8 cellular contexts compared by ENCODE assay signal in the genomic region with DNA sequence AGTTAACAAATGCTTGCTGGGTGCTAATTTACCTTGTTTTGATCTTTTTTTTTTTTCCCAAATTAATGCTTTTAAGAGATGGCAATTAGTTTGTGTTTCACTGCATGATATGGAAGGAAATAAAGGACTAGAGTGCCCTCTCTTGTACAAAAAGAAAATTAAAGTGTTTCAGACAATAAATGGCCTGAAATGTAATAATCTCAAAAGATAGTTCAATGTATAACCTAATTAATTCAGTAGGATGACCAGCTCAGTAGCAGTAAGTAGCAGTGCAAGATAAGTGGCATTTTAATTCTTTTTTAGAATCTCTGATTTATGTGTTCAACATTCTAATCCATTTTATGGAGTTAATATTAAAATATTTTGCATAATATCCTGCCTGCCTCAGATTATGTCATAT. TPM values are rescaled to one million over a fixed set of nuclear protein-coding genes. Genes with fewer than 3 reads are reported as not detected.
DNase-seq lines count a peak whose midpoint lies in the region; ATAC-seq, FAIRE-seq and TF ChIP-seq lines count a peak whose summit lies in the region.

No MANE protein-coding gene starts in this region.

- no peaks in the 10 kb centered on the region for H3K36me3 ChIP-seq in CD4-positive, CD25-positive, alpha-beta regulatory T cell (ENCODE audit: control insufficient read depth, insufficient read depth, low read length)
- no peaks in the 10 kb centered on the region for H3K36me3 ChIP-seq in Karpas-422 (ENCODE audit: insufficient read depth, low read length)

- TF ChIP-seq POLR2A in GM12891 (IDR thresholded peaks at IDR 0.05; ENCODE audit: low read depth, low read length): no peak

- H3K4me1 Mint-ChIP-seq in CD4-positive, CD25-positive, alpha-beta regulatory T cell: peaks cover 9 to 13% (median 13%) of the 10 kb centered on the region in 4 donors
- H3K4me1 Mint-ChIP-seq in activated CD8-positive, alpha-beta T cell treated with anti-CD3 and anti-CD28 coated beads for 36 hours (ENCODE audit: low read depth): peaks cover 15% of the 10 kb centered on the region

- H3K9me3 Mint-ChIP-seq in CD4-positive, CD25-positive, alpha-beta regulatory T cell: no peaks in the 10 kb centered on the region
- H3K9me3 Mint-ChIP-seq in activated CD8-positive, alpha-beta T cell treated with anti-CD3 and anti-CD28 coated beads for 36 hours: no peaks in the 10 kb centered on the region

- no peaks in the 10 kb centered on the region for H3K9me3 ChIP-seq in CD4-positive, CD25-positive, alpha-beta regulatory T cell (ENCODE audit: control insufficient read depth in 2 of 2, low read length in 2 of 2)
- no peaks in the 10 kb centered on the region for H3K9me3 ChIP-seq in Karpas-422 (ENCODE audit: low read length)

- H3K36me3 Mint-ChIP-seq in CD4-positive, CD25-positive, alpha-beta regulatory T cell: peaks cover 10% of the 10 kb centered on the region
- H3K36me3 Mint-ChIP-seq in activated CD8-positive, alpha-beta T cell treated with anti-CD3 and anti-CD28 coated beads for 36 hours (ENCODE audit: low read depth): peaks cover 10% of the 10 kb centered on the region

- H3K27ac Mint-ChIP-seq in CD4-positive, CD25-positive, alpha-beta regulatory T cell: no peak overlapping the region
- H3K27ac Mint-ChIP-seq in activated CD8-positive, alpha-beta T cell treated with anti-CD3 and anti-CD28 coated beads for 36 hours: no peak overlapping the region

- peak overlapping the region in 1 of 4 donors; percentile 16 for H3K4me3 Mint-ChIP-seq in CD4-positive, CD25-positive, alpha-beta regulatory T cell
- no peak overlapping the region for H3K4me3 Mint-ChIP-seq in activated CD8-positive, alpha-beta T cell treated with anti-CD3 and anti-CD28 coated beads for 36 hours

- POLR2A ChIA-PET in activated CD8-positive, alpha-beta T cell treated with anti-CD3 and anti-CD28 coated beads for 36 hours (lab: Charles Lee): no interaction called here

- intact Hi-C loops in activated CD8-positive, alpha-beta T cell treated with anti-CD3 and anti-CD28 coated beads for 36 hours (cut with micrococcal nuclease): loop anchor here (10.0 kb wide), 2 partner anchors 73 to 237 kb away; no protein-coding TSS in a partner anchor

- no peaks in the 10 kb centered on the region for H3K27me3 Mint-ChIP-seq in CD4-positive, CD25-positive, alpha-beta regulatory T cell
- H3K27me3 Mint-ChIP-seq in activated CD8-positive, alpha-beta T cell treated with anti-CD3 and anti-CD28 coated beads for 36 hours: no peaks in the 10 kb centered on the region

- no peak overlapping the region for H3K9ac ChIP-seq in Karpas-422 (ENCODE audit: low read length)

- H3K4me1 ChIP-seq in CD4-positive, CD25-positive, alpha-beta regulatory T cell (ENCODE audit: control insufficient read depth, insufficient read depth, low read length, poor library complexity, severe bottlenecking): no peaks in the 10 kb centered on the region
- no peaks in the 10 kb centered on the region for H3K4me1 ChIP-seq in Karpas-422 (ENCODE audit: low read length)

- no peak overlapping the region for H2AFZ ChIP-seq in Karpas-422 (ENCODE audit: low read length)

- peak; percentile 38 for TF ChIP-seq CTCF in activated CD8-positive, alpha-beta T cell treated with anti-CD3 and anti-CD28 coated beads for 36 hours (IDR thresholded peaks at IDR 0.05)

- H3K27me3 ChIP-seq in CD4-positive, CD25-positive, alpha-beta regulatory T cell (ENCODE audit: control insufficient read depth, insufficient read depth, low read length): no peaks in the 10 kb centered on the region
- H3K27me3 ChIP-seq in Karpas-422 (ENCODE audit: low read length): no peaks in the 10 kb centered on the region

- CTCF ChIA-PET in activated CD8-positive, alpha-beta T cell treated with anti-CD3 and anti-CD28 coated beads for 36 hours (lab: Charles Lee): interaction anchor here (0.9 to 4.5 kb wide), 7 partner anchors 27 to 255 kb away, joined by 3 to 15 read pairs (median 4); no protein-coding TSS in a partner anchor

- H3K27ac ChIP-seq in CD4-positive, CD25-positive, alpha-beta regulatory T cell (ENCODE audit: insufficient read depth, low read length, poor library complexity, severe bottlenecking): no peak overlapping the region
- H3K27ac ChIP-seq in Karpas-422 (ENCODE audit: low read length): no peak overlapping the region

- DNase-seq in CD4-positive, CD25-positive, alpha-beta regulatory T cell: peak in 2 of 3 donors; percentile 20 to 54
- DNase-seq in Karpas-422: peak; percentile 69
- DNase-seq in activated CD8-positive, alpha-beta T cell treated with anti-CD3 and anti-CD28 coated beads for 36 hours: no peak
- peak; percentile 1 for DNase-seq in kidney glomerular epithelial cell (lab: John Stamatoyannopoulos, UW)
- no peak for DNase-seq in GM12891 (ENCODE audit: insufficient read length, low spot score)
- no peak for DNase-seq in DMS153 treated with DMSO at 0.1 percent for 48 hours (lab: John Stamatoyannopoulos, UW; ENCODE audit: unreplicated experiment)
- no peak for DNase-seq in hepatic stellate cell (ENCODE audit: low spot score)

- no peak overlapping the region for H3K4me2 ChIP-seq in Karpas-422 (ENCODE audit: low read depth, low read length, poor library complexity, severe bottlenecking)

- ATAC-seq in CD4-positive, CD25-positive, alpha-beta regulatory T cell (ENCODE audit: low read depth in 2 of 2): no peak
- ATAC-seq in activated CD8-positive, alpha-beta T cell treated with anti-CD3 and anti-CD28 coated beads for 36 hours: no peak
- ATAC-seq in HG02840 (IDR thresholded peaks at IDR 0.05; ENCODE audit: low FRiP score, unreplicated experiment): no peak

- H3K9me2 ChIP-seq in Karpas-422 (replicated peaks; ENCODE audit: insufficient read depth, low read length): no peaks in the 10 kb centered on the region

- H3K4me3 ChIP-seq in CD4-positive, CD25-positive, alpha-beta regulatory T cell (ENCODE audit: low read depth, low read length): peak overlapping the region; percentile 81
- H3K4me3 ChIP-seq in Karpas-422 (ENCODE audit: low read length): no peak overlapping the region

- no peaks in the 10 kb centered on the region for H3K79me2 ChIP-seq in Karpas-422 (ENCODE audit: low read length)

- FAIRE-seq in GM12891 (lab: Jason Lieb, UNC): no peak

- no peaks in the 10 kb centered on the region for H4K20me1 ChIP-seq in Karpas-422 (ENCODE audit: insufficient read depth, low read depth, low read length)

TF ChIP-seq in GM12891, 5 proteins besides CTCF, POLR2A, EP300 and RAD21:
- TF ChIP-seq SPI1 (IDR thresholded peaks at IDR 0.05; ENCODE audit: low read depth, low read length) (no peak), TAF1 (IDR thresholded peaks at IDR 0.05; ENCODE audit: low read depth, low read length) (no peak), PAX5 (IDR thresholded peaks at IDR 0.05; ENCODE audit: insufficient read depth, low read length, severe bottlenecking) (no peak), POLR2AphosphoS5 (IDR thresholded peaks at IDR 0.05; ENCODE audit: low read depth, low read length) (no peak), POU2F2 (IDR thresholded peaks at IDR 0.05; ENCODE audit: low read depth, low read length) (no peak)

RNA-seq across cellular contexts. Expression of a gene that starts 39.9 kb away (rescaled TPM):
- total RNA-seq in CD4-positive, CD25-positive, alpha-beta regulatory T cell: 0.35 TPM
- polyA plus RNA-seq in CD4-positive, CD25-positive, alpha-beta regulatory T cell: under 1 TPM in 1 of 4 donors, not detected in 3; 0.27 TPM
- total RNA-seq in Karpas-422 (2014; rRNA removed; shearing (Covaris generic); ENCODE audit: low replicate concordance): not detected in 2 replicates
- 1 to 10 TPM; 1.6 to 1.8 TPM for total RNA-seq in activated CD8-positive, alpha-beta T cell treated with anti-CD3 and anti-CD28 coated beads for 36 hours
- polyA plus RNA-seq in GM12891 (2012; ENCODE audit: low read depth, missing spikeins): 3.1 TPM

Comparison
In these comparisons a context has a peak if more than half of its experiments do, and no peak if none do; other contexts are left out.
1. DNase-seq: peak in CD4-positive, CD25-positive, alpha-beta regulatory T cell (2 of 3), Karpas-422 (single experiment) and kidney glomerular epithelial cell (single experiment); none in activated CD8-positive, alpha-beta T cell treated with anti-CD3 and anti-CD28 coated beads for 36 hours (single experiment), GM12891 (single experiment), DMS153 treated with DMSO at 0.1 percent for 48 hours (single experiment) and hepatic stellate cell (single experiment).